Comparison of ENCODE assay signal across 22 cellular contexts in genomic region chr4:186368291-186368690, GRCh38.
"Had no signal": no experiment of that assay in that cellular context is flagged by ENCODE, and none has a peak within 500 bp of the region (broad histone marks: within the 10 kb centered on the region; RNA-seq: fewer than 3 reads in every experiment).

No MANE protein-coding gene starts in this region.

- H3K27me3 ChIP-seq: colonic mucosa, hepatocyte had no signal

- H3K36me3 ChIP-seq: colonic mucosa, thoracic aorta had no signal

- H3K79me2 ChIP-seq: hepatocyte, parathyroid adenoma had no signal

- ATAC-seq: left colon; left ventricle myocardium superior; psoas muscle; sciatic nerve; stimulated activated naive B cell treated with anti-CD40 and anti-IgM and Interleukin-4, amounts not matched to agents 10 μg/mL and 1 μg/mL and 100 μg/mL, for 72 hours; stimulated activated naive CD8-positive, alpha-beta T cell treated with anti-CD3 and anti-CD28 coated beads, Interleukin-15, amount 100 ng/mL, for 72 hours had no signal

- H3K27ac Mint-ChIP-seq: naive B cell; nephron; stimulated activated naive B cell treated with anti-CD40 and anti-IgM and Interleukin-4, amounts not matched to agents 10 μg/mL and 1 μg/mL and 100 μg/mL, for 72 hours; stimulated activated naive CD8-positive, alpha-beta T cell treated with anti-CD3 and anti-CD28 coated beads, Interleukin-15, amount 100 ng/mL, for 72 hours had no signal

- H3K4me1 Mint-ChIP-seq: naive B cell; nephron; stimulated activated naive B cell treated with anti-CD40 and anti-IgM and Interleukin-4, amounts not matched to agents 10 μg/mL and 1 μg/mL and 100 μg/mL, for 72 hours; stimulated activated naive CD8-positive, alpha-beta T cell treated with anti-CD3 and anti-CD28 coated beads, Interleukin-15, amount 100 ng/mL, for 72 hours had no signal

- H3K27me3 Mint-ChIP-seq: naive B cell; stimulated activated naive B cell treated with anti-CD40 and anti-IgM and Interleukin-4, amounts not matched to agents 10 μg/mL and 1 μg/mL and 100 μg/mL, for 72 hours; stimulated activated naive CD8-positive, alpha-beta T cell treated with anti-CD3 and anti-CD28 coated beads, Interleukin-15, amount 100 ng/mL, for 72 hours had no signal

- H3K4me3 ChIP-seq: colonic mucosa, hepatocyte, lung, psoas muscle, thoracic aorta had no signal

- FAIRE-seq: endothelial cell of umbilical vein had no signal

- H3K27ac ChIP-seq: colonic mucosa, hepatocyte, parathyroid adenoma, psoas muscle, thoracic aorta had no signal

- H3K4me1 ChIP-seq: colonic mucosa, parathyroid adenoma, psoas muscle had no signal

- H3K9me3 ChIP-seq: colonic mucosa, psoas muscle had no signal

- H3K4me2 ChIP-seq: hepatocyte had no signal

- H3K9ac ChIP-seq: parathyroid adenoma had no signal

- H2AFZ ChIP-seq: hepatocyte, parathyroid adenoma had no signal

- H3K4me3 Mint-ChIP-seq: naive B cell; nephron; stimulated activated naive B cell treated with anti-CD40 and anti-IgM and Interleukin-4, amounts not matched to agents 10 μg/mL and 1 μg/mL and 100 μg/mL, for 72 hours; stimulated activated naive CD8-positive, alpha-beta T cell treated with anti-CD3 and anti-CD28 coated beads, Interleukin-15, amount 100 ng/mL, for 72 hours had no signal

- DNase-seq: cerebellar nuclear complex; colonic mucosa; dermis blood vessel endothelial cell; foreskin melanocyte; head of caudate nucleus; left colon; left ventricle myocardium superior; mesendoderm; naive B cell; psoas muscle; stimulated activated CD4-positive, alpha-beta T cell treated with anti-CD3 and anti-CD28 coated beads, Interleukin-2, amount 100 ng/mL, for 24 hours; stimulated activated CD4-positive, alpha-beta T cell treated with anti-CD3 and anti-CD28 coated beads, Interleukin-4, amount 100 ng/mL, for 4 hours; stimulated activated naive B cell treated with anti-CD40 and anti-IgM and Interleukin-4, amounts not matched to agents 10 μg/mL and 1 μg/mL and 100 μg/mL, for 72 hours; stimulated activated naive CD8-positive, alpha-beta T cell treated with anti-CD3 and anti-CD28 coated beads, Interleukin-15, amount 100 ng/mL, for 72 hours; trophoblast cell had no signal
